ENCODE assay signal across 26 cellular contexts in the genomic region with DNA sequence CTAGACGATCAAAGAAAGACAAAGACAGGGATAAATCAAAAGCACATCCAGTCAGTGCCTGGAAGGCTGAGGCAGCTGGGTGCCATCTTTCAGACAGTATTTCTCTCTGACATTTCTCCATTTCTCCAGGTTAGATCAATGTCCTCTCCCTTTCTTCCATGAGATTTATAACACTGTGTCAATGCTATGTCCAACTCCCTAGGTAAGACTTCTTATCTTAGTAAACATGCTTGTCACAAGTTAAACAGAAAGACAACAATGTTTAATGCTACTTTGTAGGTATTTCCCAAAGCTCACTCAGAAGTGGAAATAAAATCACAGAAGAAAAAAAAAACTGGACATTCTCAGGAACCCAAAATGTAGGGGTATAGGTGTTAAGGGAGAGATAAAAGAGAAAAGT.
DNase-seq lines count a peak whose midpoint lies in the region; FAIRE-seq and TF ChIP-seq lines count a peak whose summit lies in the region.
"Had no signal": no experiment of that assay in that cellular context is flagged by ENCODE, and none has a peak within 500 bp of the region (broad histone marks: within the 10 kb centered on the region; RNA-seq: fewer than 3 reads in every experiment).

No MANE protein-coding gene starts in this region.

- H3K4me3 Mint-ChIP-seq in mesothelial cell of epicardium: no peak overlapping the region
- peak overlapping the region; percentile 25 for H3K4me3 Mint-ChIP-seq in progenitor cell of endocrine pancreas (ENCODE audit: low read depth)
- H3K4me3 Mint-ChIP-seq: CD14-positive monocyte; CD4-positive, alpha-beta memory T cell; CD4-positive, CD25-positive, alpha-beta regulatory T cell; CD8-positive, alpha-beta memory T cell had no signal

- H3K27ac ChIP-seq in substantia nigra (ENCODE audit: low read depth, low read length, poor library complexity, severe bottlenecking): no peak overlapping the region
- H3K27ac ChIP-seq: BLaER1 had no signal

- no peaks in the 10 kb centered on the region for H3K27me3 Mint-ChIP-seq in mesothelial cell of epicardium (ENCODE audit: low read depth)
- no peaks in the 10 kb centered on the region for H3K27me3 Mint-ChIP-seq in progenitor cell of endocrine pancreas

- DNase-seq in mesothelial cell of epicardium (ENCODE audit: low spot score in 2 of 2, unreplicated experiment in 2 of 2) (no peak), progenitor cell of endocrine pancreas (ENCODE audit: low spot score, unreplicated experiment) (no peak), substantia nigra (lab: John Stamatoyannopoulos, UW) (no peak), activated gamma-delta T cell (lab: John Stamatoyannopoulos, UW) (no peak), RCC 7860 (ENCODE audit: low spot score) (no peak)
- DNase-seq: 8988T; ACHN; BE2C; C1 segment of cervical spinal cord; CD4-positive, alpha-beta memory T cell; CD4-positive, CD25-positive, alpha-beta regulatory T cell; CD8-positive, alpha-beta memory T cell; COR-L47; DMS 273 treated with DMSO at 0.1 percent for 48 hours; DMS153; DMS53; DMS79; DND-41; EL; GDM1 had no signal

- TF ChIP-seq CTCF in mesothelial cell of epicardium (IDR thresholded peaks at IDR 0.05; ENCODE audit: unreplicated experiment): no peak
- no peak for TF ChIP-seq CTCF in progenitor cell of endocrine pancreas (IDR thresholded peaks at IDR 0.05; ENCODE audit: unreplicated experiment)

- no peaks in the 10 kb centered on the region for H3K36me3 Mint-ChIP-seq in mesothelial cell of epicardium
- no peaks in the 10 kb centered on the region for H3K36me3 Mint-ChIP-seq in progenitor cell of endocrine pancreas (ENCODE audit: insufficient read depth)
- H3K36me3 Mint-ChIP-seq: CD14-positive monocyte; CD4-positive, alpha-beta memory T cell; CD4-positive, CD25-positive, alpha-beta regulatory T cell; CD8-positive, alpha-beta memory T cell had no signal

- FAIRE-seq in RCC 7860 (lab: Jason Lieb, UNC): no peak
- FAIRE-seq: A204.1, GM12878, GM12892, GM18507 had no signal

- H3K9me3 Mint-ChIP-seq in mesothelial cell of epicardium (no peaks in the 10 kb centered on the region), progenitor cell of endocrine pancreas (ENCODE audit: low read depth) (peaks cover 4% of the 10 kb centered on the region)
- H3K9me3 Mint-ChIP-seq: CD4-positive, alpha-beta memory T cell; CD4-positive, CD25-positive, alpha-beta regulatory T cell; CD8-positive, alpha-beta memory T cell had no signal

- peak overlapping the region; percentile 59 for H3K27ac Mint-ChIP-seq in mesothelial cell of epicardium
- H3K27ac Mint-ChIP-seq in progenitor cell of endocrine pancreas: no peak overlapping the region
- H3K27ac Mint-ChIP-seq: CD14-positive monocyte; CD4-positive, alpha-beta memory T cell; CD4-positive, CD25-positive, alpha-beta regulatory T cell; CD8-positive, alpha-beta memory T cell had no signal

- peaks cover 20% of the 10 kb centered on the region for H3K4me1 Mint-ChIP-seq in mesothelial cell of epicardium
- H3K4me1 Mint-ChIP-seq in progenitor cell of endocrine pancreas (ENCODE audit: low read depth): peaks cover 29% of the 10 kb centered on the region
- H3K4me1 Mint-ChIP-seq: CD14-positive monocyte; CD4-positive, alpha-beta memory T cell; CD4-positive, CD25-positive, alpha-beta regulatory T cell; CD8-positive, alpha-beta memory T cell had no signal
